ENCODE assay signal across 19 cellular contexts in the genomic region with DNA sequence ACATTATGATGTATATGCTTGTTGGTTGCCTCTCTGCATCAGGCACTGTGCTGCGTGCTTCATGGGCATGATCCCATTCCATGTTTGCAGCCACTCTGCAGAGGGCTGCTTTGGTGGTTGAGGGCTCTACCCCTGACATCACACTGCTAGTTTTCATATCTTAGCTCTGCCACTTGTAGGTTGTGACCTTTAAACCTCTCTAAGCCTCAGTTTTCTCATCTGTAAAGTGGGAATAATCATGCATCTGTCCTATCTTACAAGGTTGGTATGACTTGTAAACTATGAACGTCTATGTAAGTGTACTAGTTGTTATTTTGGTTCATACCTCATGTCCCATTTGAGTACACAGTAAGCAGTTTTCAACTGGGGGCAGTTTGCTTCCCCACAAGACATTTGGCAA.
"Had no signal": no experiment of that assay in that cellular context is flagged by ENCODE, and none has a peak within 500 bp of the region (broad histone marks: within the 10 kb centered on the region; RNA-seq: fewer than 3 reads in every experiment).

No MANE protein-coding gene starts in this region.

- H3K27ac Mint-ChIP-seq: endodermal cell; naive thymus-derived CD4-positive, alpha-beta T cell had no signal

- H3K27me3 Mint-ChIP-seq: naive thymus-derived CD4-positive, alpha-beta T cell had no signal

- H3K4me1 ChIP-seq: colonic mucosa, gastrocnemius medialis, psoas muscle, suprapubic skin, upper lobe of right lung, vagina had no signal

- H3K27me3 ChIP-seq: colonic mucosa, gastrocnemius medialis, heart right ventricle, neutrophil, suprapubic skin, tibial artery, upper lobe of right lung, vagina had no signal

- ATAC-seq: gastrocnemius medialis; heart right ventricle; left lobe of liver; naive thymus-derived CD4-positive, alpha-beta T cell; psoas muscle; sciatic nerve; upper lobe of right lung had no signal

- DNase-seq: colonic mucosa; dermis blood vessel endothelial cell; effector CD4-positive, alpha-beta T cell; endodermal cell; gastrocnemius medialis; heart right ventricle; kidney glomerular epithelial cell; naive thymus-derived CD4-positive, alpha-beta T cell; psoas muscle; retina; stimulated activated CD4-positive, alpha-beta T cell treated with anti-CD3 and anti-CD28 coated beads, Interleukin-12 subunit alpha, Interleukin-12 subunit beta, amount 100 ng/mL, for 4 hours; stimulated activated naive CD4-positive, alpha-beta T cell treated with Interleukin-2 at 50 U/mL for 16 hours; tibial artery; upper lobe of right lung had no signal

- H3K9me3 Mint-ChIP-seq: endodermal cell; naive thymus-derived CD4-positive, alpha-beta T cell had no signal

- H3K4me3 Mint-ChIP-seq: endodermal cell; naive thymus-derived CD4-positive, alpha-beta T cell had no signal

- H3K27ac ChIP-seq: gastrocnemius medialis, heart right ventricle, psoas muscle, tibial artery, upper lobe of right lung, vagina had no signal
